Comparison of ENCODE assay signal across 11 cellular contexts in genomic region chr22:20979940-20980453, GRCh38. TPM values are rescaled to one million over a fixed set of nuclear protein-coding genes. Genes with fewer than 3 reads are reported as not detected.
DNase-seq lines count a peak whose midpoint lies in the region; ATAC-seq and TF ChIP-seq lines count a peak whose summit lies in the region.
"Had no signal": no experiment of that assay in that cellular context is flagged by ENCODE, and none has a peak within 500 bp of the region (broad histone marks: within the 10 kb centered on the region; RNA-seq: fewer than 3 reads in every experiment).

No MANE protein-coding gene starts in this region.

- CTCF ChIA-PET in CD8-positive, alpha-beta T cell (lab: Charles Lee), result no interaction called here

- H3K4me2 ChIP-seq in parathyroid adenoma (ENCODE audit: low read length), result peak overlapping the region; percentile 9

- intact Hi-C loops in CD8-positive, alpha-beta T cell (cut with DNase I, micrococcal nuclease), result loop anchor here in 1 of 2 experiments (2.0 kb wide), 1 partner anchor 63 kb away; the partner anchor contains the start of gene CRKL

- H3K27ac Mint-ChIP-seq in CD8-positive, alpha-beta T cell, result no peak overlapping the region
- H3K27ac Mint-ChIP-seq in activated T-helper 17 cell treated with anti-CD3 and anti-CD28 coated beads, Interleukin-2, amount 50 U/mL, for 72 hours, result no peak overlapping the region

- TF ChIP-seq POLR2A in gastroesophageal sphincter (IDR thresholded peaks at IDR 0.05), result no peak

- H3K9me3 ChIP-seq in CD8-positive, alpha-beta T cell (ENCODE audit: low read length), result no peaks in the 10 kb centered on the region
- peaks cover 0 to 9% (median 0%) of the 10 kb centered on the region in 3 donors for H3K9me3 ChIP-seq in gastroesophageal sphincter
- H3K9me3 ChIP-seq in parathyroid adenoma (ENCODE audit: control insufficient read depth, low read length), result no peaks in the 10 kb centered on the region
- 0 out of 2 replicates have a peak, but pooled peaks cover 3% of the 10 kb centered on the region for H3K9me3 ChIP-seq in SJCRH30 (replicated peaks)
- H3K9me3 ChIP-seq in HAP-1, result peaks cover 7% of the 10 kb centered on the region; the same call in 1 of the 2 replicates

- no peak overlapping the region for H3K9ac ChIP-seq in parathyroid adenoma

- in situ Hi-C loops in HAP-1 (cut with MboI; ENCODE audit: low sequenced_read_pairs), result loop anchor here (10.0 kb wide), 2 partner anchors 65 to 175 kb away; partner anchors contain the start of gene CRKL

- H3K36me3 ChIP-seq in CD8-positive, alpha-beta T cell (ENCODE audit: insufficient read depth, low read length), result no peaks in the 10 kb centered on the region
- peaks cover 0 to 14% of the 10 kb centered on the region in 2 donors for H3K36me3 ChIP-seq in gastroesophageal sphincter
- H3K36me3 ChIP-seq in parathyroid adenoma (ENCODE audit: control insufficient read depth, insufficient read depth, low read length), result no peaks in the 10 kb centered on the region
- H3K36me3 ChIP-seq in SJCRH30, result no peaks in the 10 kb centered on the region
- peaks cover 5% of the 10 kb centered on the region for H3K36me3 ChIP-seq in HAP-1 (replicated peaks)
- H3K36me3 ChIP-seq: cardiac muscle cell had no signal

- H3K36me3 Mint-ChIP-seq in CD8-positive, alpha-beta T cell, result peaks cover 15% of the 10 kb centered on the region
- peaks cover 12% of the 10 kb centered on the region for H3K36me3 Mint-ChIP-seq in activated T-helper 17 cell treated with anti-CD3 and anti-CD28 coated beads, Interleukin-2, amount 50 U/mL, for 72 hours (ENCODE audit: low read depth)

- TF ChIP-seq EP300 in gastroesophageal sphincter (IDR thresholded peaks at IDR 0.05), result no peak

- H3K27me3 Mint-ChIP-seq in CD8-positive, alpha-beta T cell (ENCODE audit: low read depth), result no peaks in the 10 kb centered on the region
- no peaks in the 10 kb centered on the region for H3K27me3 Mint-ChIP-seq in activated T-helper 17 cell treated with anti-CD3 and anti-CD28 coated beads, Interleukin-2, amount 50 U/mL, for 72 hours

- no peak for ATAC-seq in CD8-positive, alpha-beta T cell
- no peak for ATAC-seq in activated T-helper 17 cell treated with anti-CD3 and anti-CD28 coated beads, Interleukin-2, amount 50 U/mL, for 72 hours (replicated peaks)
- ATAC-seq in gastroesophageal sphincter, result no peak
- ATAC-seq: PC-3 had no signal

- peaks cover 31% of the 10 kb centered on the region for H3K4me1 ChIP-seq in CD8-positive, alpha-beta T cell (ENCODE audit: insufficient read depth, low read length)
- H3K4me1 ChIP-seq in gastroesophageal sphincter (peaks cover 3 to 49% (median 32%) of the 10 kb centered on the region in 3 donors), parathyroid adenoma (peaks cover 6% of the 10 kb centered on the region), SJCRH30 (peaks cover 3% of the 10 kb centered on the region; the same call in 1 of the 2 replicates), HAP-1 (peaks cover 9% of the 10 kb centered on the region)

- DNase-seq in CD8-positive, alpha-beta T cell, result no peak
- no peak for DNase-seq in SJCRH30
- no peak for DNase-seq in HAP-1 (ENCODE audit: low spot score in 2 of 2)
- no peak for DNase-seq in NK-92 treated with Interleukin-12 subunit alpha and Interleukin-12 subunit beta, amount 100 ng/mL, for 24 hours (lab: John Stamatoyannopoulos, UW)
- no peak for DNase-seq in AG08395 (ENCODE audit: low spot score)
- DNase-seq: PC-3 had no signal

- POLR2A ChIA-PET in CD8-positive, alpha-beta T cell (lab: Charles Lee), result no interaction called here

- no peak for TF ChIP-seq CTCF in CD8-positive, alpha-beta T cell (IDR thresholded peaks at IDR 0.05)
- TF ChIP-seq CTCF in gastroesophageal sphincter (IDR thresholded peaks at IDR 0.05) (no peak), parathyroid adenoma (IDR thresholded peaks at IDR 0.05) (no peak)

- H3K9me3 Mint-ChIP-seq in CD8-positive, alpha-beta T cell, result no peaks in the 10 kb centered on the region
- peaks cover 4% of the 10 kb centered on the region for H3K9me3 Mint-ChIP-seq in activated T-helper 17 cell treated with anti-CD3 and anti-CD28 coated beads, Interleukin-2, amount 50 U/mL, for 72 hours

- no peaks in the 10 kb centered on the region for H3K27me3 ChIP-seq in CD8-positive, alpha-beta T cell (ENCODE audit: insufficient read depth, low read length)
- H3K27me3 ChIP-seq in gastroesophageal sphincter, result no peaks in the 10 kb centered on the region
- no peaks in the 10 kb centered on the region for H3K27me3 ChIP-seq in parathyroid adenoma (ENCODE audit: control insufficient read depth, insufficient read depth, low read length)
- no peaks in the 10 kb centered on the region for H3K27me3 ChIP-seq in SJCRH30
- H3K27me3 ChIP-seq in HAP-1 (ENCODE audit: low read depth), result no peaks in the 10 kb centered on the region
- H3K27me3 ChIP-seq: left lung had no signal

- H3K27ac ChIP-seq in CD8-positive, alpha-beta T cell (ENCODE audit: low read depth, low read length), result no peak overlapping the region
- peak overlapping the region in 3 of 4 donors; percentile 27 to 95 (median 94) for H3K27ac ChIP-seq in gastroesophageal sphincter
- H3K27ac ChIP-seq in parathyroid adenoma, result no peak overlapping the region
- no peak overlapping the region for H3K27ac ChIP-seq in SJCRH30
- H3K27ac ChIP-seq: cardiac muscle cell, left lung had no signal

- H3K4me1 Mint-ChIP-seq in CD8-positive, alpha-beta T cell (ENCODE audit: low read depth), result peaks cover 43% of the 10 kb centered on the region
- peaks cover 26% of the 10 kb centered on the region for H3K4me1 Mint-ChIP-seq in activated T-helper 17 cell treated with anti-CD3 and anti-CD28 coated beads, Interleukin-2, amount 50 U/mL, for 72 hours

- 100% methylated on average over 1 of the region's 13 CpGs; no CpG with 5 or more reads in 1 of the 2 donors for WGBS in gastroesophageal sphincter (ENCODE audit: low coverage in 1 of 2), 2 donors

- H3K4me3 Mint-ChIP-seq in CD8-positive, alpha-beta T cell, result peak overlapping the region; percentile 2
- H3K4me3 Mint-ChIP-seq in activated T-helper 17 cell treated with anti-CD3 and anti-CD28 coated beads, Interleukin-2, amount 50 U/mL, for 72 hours, result peak overlapping the region; percentile 94

- no peak overlapping the region for H2AFZ ChIP-seq in parathyroid adenoma

- H3K79me2 ChIP-seq in parathyroid adenoma, result peaks cover 4% of the 10 kb centered on the region

- H3K4me3 ChIP-seq in CD8-positive, alpha-beta T cell (ENCODE audit: low read depth, low read length), result no peak overlapping the region
- H3K4me3 ChIP-seq in gastroesophageal sphincter (peak overlapping the region in 1 of 2 donors; percentile 40), parathyroid adenoma (ENCODE audit: low read depth, low read length) (no peak overlapping the region), SJCRH30 (no peak overlapping the region), HAP-1 (no peak overlapping the region)
- H3K4me3 ChIP-seq: cardiac muscle cell had no signal

RNA-seq across cellular contexts. Expression of gene LZTR1, which starts 2.1 kb away (rescaled TPM):
- total RNA-seq in CD8-positive, alpha-beta T cell, result 10 to 100 TPM; 42.8 to 44.8 TPM
- total RNA-seq in activated T-helper 17 cell treated with anti-CD3 and anti-CD28 coated beads, Interleukin-2, amount 50 U/mL, for 72 hours, result 10 to 100 TPM; 40.0 to 68.7 TPM
- total RNA-seq in gastroesophageal sphincter, result 10 to 100 TPM; 45.4 to 63.0 (median 53.4) TPM
- total RNA-seq in SJCRH30 (2014; rRNA removed; shearing (Covaris generic)), result 24.5 and 39.9 TPM in 2 replicates

RNA-seq across cellular contexts. Expression of gene AIFM3, which starts 12.9 kb away (rescaled TPM):
- total RNA-seq in CD8-positive, alpha-beta T cell, result under 1 TPM in 1 of 2 experiments, not detected in 1; 0.39 TPM
- not detected for total RNA-seq in activated T-helper 17 cell treated with anti-CD3 and anti-CD28 coated beads, Interleukin-2, amount 50 U/mL, for 72 hours
- 1 to 10 TPM in 2 of 4 donors, under 1 TPM in 1, not detected in 1; 0.27 to 3.2 (median 2.0) TPM for total RNA-seq in gastroesophageal sphincter
- total RNA-seq in SJCRH30 (2014; rRNA removed; shearing (Covaris generic)), result 0.20 TPM in 1 of 2 replicates, not detected in the other

RNA-seq across cellular contexts. Expression of gene THAP7, which starts 21.9 kb away (rescaled TPM):
- 10 to 100 TPM; 71.2 to 73.6 TPM for total RNA-seq in CD8-positive, alpha-beta T cell
- total RNA-seq in activated T-helper 17 cell treated with anti-CD3 and anti-CD28 coated beads, Interleukin-2, amount 50 U/mL, for 72 hours, result 10 to 100 TPM; 19.6 to 27.1 TPM
- 10 to 100 TPM; 38.5 to 49.0 (median 42.5) TPM for total RNA-seq in gastroesophageal sphincter
- total RNA-seq in SJCRH30 (2014; rRNA removed; shearing (Covaris generic)), result 42.1 and 47.8 TPM in 2 replicates

RNA-seq across cellular contexts. Expression of gene P2RX6, which starts 35.0 kb away (rescaled TPM):
- under 1 TPM; 0.30 to 0.36 TPM for total RNA-seq in CD8-positive, alpha-beta T cell
- under 1 TPM in 1 of 2 donors, not detected in 1; 0.28 TPM for total RNA-seq in activated T-helper 17 cell treated with anti-CD3 and anti-CD28 coated beads, Interleukin-2, amount 50 U/mL, for 72 hours
- total RNA-seq in gastroesophageal sphincter, result under 1 TPM in 3 of 4 donors, not detected in 1; 0.35 to 0.47 (median 0.40) TPM
- total RNA-seq in SJCRH30 (2014; rRNA removed; shearing (Covaris generic)), result 10.0 and 11.3 TPM in 2 replicates

RNA-seq across cellular contexts. Expression of gene SLC7A4, which starts 52.4 kb away (rescaled TPM):
- total RNA-seq in CD8-positive, alpha-beta T cell, result not detected
- not detected for total RNA-seq in activated T-helper 17 cell treated with anti-CD3 and anti-CD28 coated beads, Interleukin-2, amount 50 U/mL, for 72 hours
- 1 to 10 TPM in 1 of 4 donors, under 1 TPM in 3; 0.23 to 1.2 (median 0.37) TPM for total RNA-seq in gastroesophageal sphincter
- not detected in 2 replicates for total RNA-seq in SJCRH30 (2014; rRNA removed; shearing (Covaris generic))
- total RNA-seq: PC-3 had no signal

Comparison
In these comparisons a context has a peak if more than half of its experiments do, and no peak if none do; other contexts are left out.
1. H3K27ac ChIP-seq: peak in gastroesophageal sphincter (3 of 4); none in CD8-positive, alpha-beta T cell (single experiment), parathyroid adenoma (single experiment) and SJCRH30 (single experiment).